In the genomic region with DNA sequence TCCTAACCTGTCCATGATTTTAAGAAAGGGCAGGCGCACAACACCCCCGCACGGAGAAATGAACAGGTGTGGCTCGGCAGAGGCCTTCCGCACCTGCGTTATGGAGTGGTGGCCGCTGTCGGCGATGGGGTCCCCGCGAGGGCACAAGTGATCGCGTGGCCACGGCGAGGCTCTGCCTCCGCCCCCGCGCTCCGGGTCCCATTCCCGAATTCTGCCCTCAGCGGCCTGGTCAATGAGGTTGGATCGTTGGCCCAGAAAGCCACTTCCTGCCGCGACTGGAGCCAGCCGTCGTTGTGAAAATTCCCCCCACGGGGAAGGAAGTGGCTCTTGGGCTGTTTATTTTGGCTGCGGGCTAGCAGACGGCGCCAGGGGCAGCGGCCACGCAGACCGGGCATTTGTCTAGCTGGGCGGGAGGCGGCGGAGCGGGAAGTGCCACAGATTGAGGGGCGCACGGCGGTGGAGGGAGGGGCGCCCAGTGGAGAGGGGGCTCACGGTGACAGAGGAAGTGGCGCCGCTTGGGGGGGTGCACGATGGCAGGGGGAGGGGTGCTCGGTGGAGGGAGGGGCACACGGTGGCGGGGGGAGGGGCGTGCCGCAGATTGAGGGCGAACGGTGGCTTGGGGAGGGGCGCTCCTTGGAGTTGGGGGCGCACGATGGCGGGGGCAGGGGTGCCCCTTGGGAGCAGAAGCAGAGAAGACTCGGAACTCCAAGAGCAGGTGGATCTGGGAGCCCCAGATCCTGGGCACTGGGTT, we compare ENCODE assay signal across 8 cellular contexts. TPM values are rescaled to one million over a fixed set of nuclear protein-coding genes. Genes with fewer than 3 reads are reported as not detected.
A peak's percentile ranks its signal among the peaks of the same experiment; 100 is the strongest.
DNase-seq lines count a peak whose midpoint lies in the region; ATAC-seq and TF ChIP-seq lines count a peak whose summit lies in the region.

No MANE protein-coding gene starts in this region.

- DNase-seq in DMS53 treated with DMSO at 0.1 percent for 48 hours (lab: John Stamatoyannopoulos, UW; ENCODE audit: unreplicated experiment): peak; percentile 25
- peak; percentile 76 for DNase-seq in LHCN-M2 (ENCODE audit: low read depth)
- peak; percentile 47 for DNase-seq in choroid plexus epithelial cell (ENCODE audit: low read depth)
- DNase-seq in left lung: peak; percentile 77 to 89
- DNase-seq in stimulated activated CD8-positive, alpha-beta memory T cell treated with anti-CD3 and anti-CD28 coated beads, Interleukin-4, amount 100 ng/mL, for 24 hours (ENCODE audit: low read depth): peak; percentile 12
- no peak for DNase-seq in LoVo (ENCODE audit: low spot score)

- H3K27me3 ChIP-seq in left lung: peaks cover 0 to 5% of the 10 kb centered on the region in 2 donors

- H3K9me3 ChIP-seq in left lung: no peaks in the 10 kb centered on the region

- no peaks in the 10 kb centered on the region for H3K36me3 ChIP-seq in left lung

- ATAC-seq in left lung: peak; percentile 71
- ATAC-seq in HG03520 (IDR thresholded peaks at IDR 0.05; ENCODE audit: unreplicated experiment): no peak

- H3K4me3 Mint-ChIP-seq in T-helper 1 cell treated with Interleukin-12 subunit alpha and Interleukin-12 subunit beta and Interleukin-4 antibody, amounts not matched to agents 30 μg/mL and 1 μg/mL, for 36 hours: peak overlapping the region; percentile 66

- no peak for TF ChIP-seq CTCF in choroid plexus epithelial cell (conservative IDR thresholded peaks at IDR 0.05; ENCODE audit: low read depth, low read length)
- TF ChIP-seq CTCF in left lung (IDR thresholded peaks at IDR 0.05): no peak

- H3K4me3 ChIP-seq in choroid plexus epithelial cell (ENCODE audit: low read depth, low read length) (peak overlapping the region; percentile 50), left lung (peak overlapping the region; percentile 46 to 48)

- H3K36me3 Mint-ChIP-seq in T-helper 1 cell treated with Interleukin-12 subunit alpha and Interleukin-12 subunit beta and Interleukin-4 antibody, amounts not matched to agents 30 μg/mL and 1 μg/mL, for 36 hours (ENCODE audit: low read depth): no peaks in the 10 kb centered on the region

- peak overlapping the region; percentile 77 to 81 for H3K27ac ChIP-seq in left lung

- peaks cover 81% of the 10 kb centered on the region for H3K27me3 Mint-ChIP-seq in T-helper 1 cell treated with Interleukin-12 subunit alpha and Interleukin-12 subunit beta and Interleukin-4 antibody, amounts not matched to agents 30 μg/mL and 1 μg/mL, for 36 hours (ENCODE audit: low read depth)

- H3K4me1 ChIP-seq in left lung: peaks cover 24 to 38% of the 10 kb centered on the region in 2 donors

- peaks cover 21% of the 10 kb centered on the region for H3K4me1 Mint-ChIP-seq in T-helper 1 cell treated with Interleukin-12 subunit alpha and Interleukin-12 subunit beta and Interleukin-4 antibody, amounts not matched to agents 30 μg/mL and 1 μg/mL, for 36 hours (ENCODE audit: low read depth)

- no peaks in the 10 kb centered on the region for H3K9me3 Mint-ChIP-seq in T-helper 1 cell treated with Interleukin-12 subunit alpha and Interleukin-12 subunit beta and Interleukin-4 antibody, amounts not matched to agents 30 μg/mL and 1 μg/mL, for 36 hours

- H3K27ac Mint-ChIP-seq in T-helper 1 cell treated with Interleukin-12 subunit alpha and Interleukin-12 subunit beta and Interleukin-4 antibody, amounts not matched to agents 30 μg/mL and 1 μg/mL, for 36 hours: no peak overlapping the region

- intact Hi-C loops in left lung (cut with DNase I): no loop called here

RNA-seq across cellular contexts. Expression of a gene that starts 25.0 kb away (rescaled TPM):
- total RNA-seq in LHCN-M2 (2014; rRNA removed) (210 and 281 TPM in 2 replicates), left lung (100 to 1,000 TPM in 1 of 2 donors, 10 to 100 TPM in 1; 93.3 to 151 TPM)
- 150 TPM for polyA plus RNA-seq in LHCN-M2 (2012)
